Comparison of ENCODE assay signal across 22 cellular contexts in genomic region chr20:57313230-57313629, GRCh38. TPM values are rescaled to one million over a fixed set of nuclear protein-coding genes. Genes with fewer than 3 reads are reported as not detected.
DNase-seq lines count a peak whose midpoint lies in the region; ATAC-seq and TF ChIP-seq lines count a peak whose summit lies in the region.
"Had no signal": no experiment of that assay in that cellular context is flagged by ENCODE, and none has a peak within 500 bp of the region (broad histone marks: within the 10 kb centered on the region; RNA-seq: fewer than 3 reads in every experiment).

No MANE protein-coding gene starts in this region.

- no peaks in the 10 kb centered on the region for H3K79me2 ChIP-seq in OCI-LY1 (ENCODE audit: insufficient read depth, low read length)

- no peaks in the 10 kb centered on the region for H3K27me3 ChIP-seq in OCI-LY1 (ENCODE audit: insufficient read depth, low read length)

- peaks cover 9% of the 10 kb centered on the region; the same call in 1 of the 2 replicates for H3F3A ChIP-seq in OCI-LY1 (ENCODE audit: insufficient read depth, low read length)

- peak overlapping the region; percentile 100 for H3K27ac ChIP-seq in OCI-LY1 (ENCODE audit: low read depth, low read length, poor library complexity, severe bottlenecking)
- H3K27ac ChIP-seq: 22Rv1, A549, C4-2B, GM23248, HL-60 had no signal

- intact Hi-C loops in mucosa of descending colon (cut with DNase I, micrococcal nuclease) = no loop called here

- ATAC-seq in GM21528 (IDR thresholded peaks at IDR 0.05; ENCODE audit: low FRiP score, unreplicated experiment) (no peak), GM21737 (IDR thresholded peaks at IDR 0.05; ENCODE audit: unreplicated experiment) (no peak), mucosa of descending colon (no peak)
- ATAC-seq: A549, K562 had no signal

- no peak overlapping the region for H2AFZ ChIP-seq in OCI-LY1 (ENCODE audit: low read length)
- H2AFZ ChIP-seq: GM23248 had no signal

- no peaks in the 10 kb centered on the region for H3K9me3 ChIP-seq in OCI-LY1 (ENCODE audit: low read length)
- H3K9me3 ChIP-seq in mucosa of descending colon = no peaks in the 10 kb centered on the region
- H3K9me3 ChIP-seq: A549, Caco-2, HAP-1 had no signal

- TF ChIP-seq CTCF in OCI-LY1 (IDR thresholded peaks at IDR 0.05; ENCODE audit: low read length) (no peak), mucosa of descending colon (IDR thresholded peaks at IDR 0.05) (no peak)

- H3K4me1 ChIP-seq in OCI-LY1 (ENCODE audit: insufficient read depth, low read length, severe bottlenecking) (peaks cover 89% of the 10 kb centered on the region), mucosa of descending colon (ENCODE audit: low read depth) (no peaks in the 10 kb centered on the region)
- H3K4me1 ChIP-seq: A549, HAP-1 had no signal

- H3K9me2 ChIP-seq in OCI-LY1 (ENCODE audit: low read depth, low read length) = no peaks in the 10 kb centered on the region

- H3K4me3 ChIP-seq in OCI-LY1 (ENCODE audit: low read depth, low read length, poor library complexity, severe bottlenecking) = no peak overlapping the region
- H3K4me3 ChIP-seq in mucosa of descending colon = no peak overlapping the region
- H3K4me3 ChIP-seq: A549, GM23248, HAP-1, K562 had no signal

- peak overlapping the region; percentile 40; the same call in 1 of the 2 replicates for H3K9ac ChIP-seq in OCI-LY1 (ENCODE audit: low read length)
- H3K9ac ChIP-seq: GM23248 had no signal

- H4K20me1 ChIP-seq in OCI-LY1 (ENCODE audit: insufficient read depth, low read length) = no peaks in the 10 kb centered on the region

- no peak overlapping the region for H3K4me2 ChIP-seq in OCI-LY1 (ENCODE audit: low read length)
- H3K4me2 ChIP-seq: A549 had no signal

- H3K36me3 ChIP-seq in OCI-LY1 (ENCODE audit: insufficient read depth, low read length) (no peaks in the 10 kb centered on the region), mucosa of descending colon (ENCODE audit: low read depth) (no peaks in the 10 kb centered on the region)
- H3K36me3 ChIP-seq: HAP-1 had no signal

- peak; percentile 9 for DNase-seq in activated CD8-positive, alpha-beta memory T cell treated with anti-CD3 and anti-CD28 coated beads for 24 hours
- DNase-seq in activated CD8-positive, alpha-beta memory T cell treated with anti-CD3 and anti-CD28 coated beads, Interleukin-2, amount 50 U/mL, for 48 hours = no peak
- peak; percentile 23 for DNase-seq in islet precursor cell
- no peak for DNase-seq in mucosa of descending colon
- DNase-seq: AML-193; CD4-positive, alpha-beta T cell; GDM1; GM23248; IMR-90 had no signal

RNA-seq across cellular contexts. Expression of gene SPO11, which starts 16.4 kb away (rescaled TPM):
- total RNA-seq in mucosa of descending colon = not detected
- total RNA-seq: Caco-2; CD4-positive, alpha-beta T cell; Daoy; GM23248; H4; HT1080; IMR-90; K562 had no signal

RNA-seq across cellular contexts. Expression of gene RAE1, which starts 37.8 kb away (rescaled TPM):
- total RNA-seq in mucosa of descending colon = 10 to 100 TPM; 17.6 to 21.0 (median 19.9) TPM

RNA-seq across cellular contexts. Expression of gene BMP7, which starts 46.8 kb away (rescaled TPM):
- total RNA-seq in mucosa of descending colon = 1 to 10 TPM; 1.7 to 2.8 (median 2.0) TPM
- total RNA-seq: CD4-positive, alpha-beta T cell; GM23248; IMR-90 had no signal

Comparison
In these comparisons a context has a peak if more than half of its experiments do, and no peak if none do; other contexts are left out.
1. DNase-seq: peak in activated CD8-positive, alpha-beta memory T cell treated with anti-CD3 and anti-CD28 coated beads for 24 hours (single experiment) and islet precursor cell (single experiment); none in activated CD8-positive, alpha-beta memory T cell treated with anti-CD3 and anti-CD28 coated beads, Interleukin-2, amount 50 U/mL, for 48 hours (single experiment) and mucosa of descending colon (0 of 3).